17 cellular contexts compared by ENCODE assay signal in genomic region chr5:142984016-142984415, GRCh38.
A peak's percentile ranks its signal among the peaks of the same experiment; 100 is the strongest.
DNase-seq lines count a peak whose midpoint lies in the region; ATAC-seq and TF ChIP-seq lines count a peak whose summit lies in the region.
"Had no signal": no experiment of that assay in that cellular context is flagged by ENCODE, and none has a peak within 500 bp of the region (broad histone marks: within the 10 kb centered on the region; RNA-seq: fewer than 3 reads in every experiment).

No MANE protein-coding gene starts in this region.

- no peaks in the 10 kb centered on the region for H3K27me3 Mint-ChIP-seq in activated CD8-positive, alpha-beta T cell treated with anti-CD3 and anti-CD28 coated beads for 36 hours
- H3K27me3 Mint-ChIP-seq in naive thymus-derived CD4-positive, alpha-beta T cell = no peaks in the 10 kb centered on the region

- H3K27me3 ChIP-seq in IMR-90 (ENCODE audit: control insufficient read depth, insufficient read depth, low read length) = no peaks in the 10 kb centered on the region
- no peaks in the 10 kb centered on the region for H3K27me3 ChIP-seq in naive thymus-derived CD4-positive, alpha-beta T cell (ENCODE audit: control insufficient read depth in 2 of 2, insufficient read depth in 2 of 2, low read length in 2 of 2)
- no peaks in the 10 kb centered on the region for H3K27me3 ChIP-seq in ascending aorta

- no peak overlapping the region; the same call in 1 of the 2 replicates for H4K5ac ChIP-seq in IMR-90 (ENCODE audit: low read depth, low read length)

- TF ChIP-seq POLR2A in IMR-90 (IDR thresholded peaks at IDR 0.05; ENCODE audit: low read depth, low read length) = no peak

- peaks cover 45% of the 10 kb centered on the region for H3K4me1 Mint-ChIP-seq in activated CD8-positive, alpha-beta T cell treated with anti-CD3 and anti-CD28 coated beads for 36 hours (ENCODE audit: low read depth)
- H3K4me1 Mint-ChIP-seq in naive thymus-derived CD4-positive, alpha-beta T cell = peaks cover 14 to 65% (median 30%) of the 10 kb centered on the region in 7 donors

- H3K27ac ChIP-seq in IMR-90 (ENCODE audit: insufficient read depth, low read length) (no peak overlapping the region), ascending aorta (no peak overlapping the region)
- H3K27ac ChIP-seq in naive thymus-derived CD4-positive, alpha-beta T cell (ENCODE audit: low read depth, low read length) = no peak overlapping the region
- H3K27ac ChIP-seq: prostate gland had no signal

- H2BK120ac ChIP-seq in IMR-90 (ENCODE audit: low read depth, low read length) = peak overlapping the region; percentile 76; the same call in 1 of the 2 replicates

- no peak overlapping the region for H3K4me3 Mint-ChIP-seq in activated CD8-positive, alpha-beta T cell treated with anti-CD3 and anti-CD28 coated beads for 36 hours
- H3K4me3 Mint-ChIP-seq in naive thymus-derived CD4-positive, alpha-beta T cell = no peak overlapping the region

- peak overlapping the region in 1 of 2 experiments; percentile 47; a peak in 2 of 4 replicates for H4K8ac ChIP-seq in IMR-90 (ENCODE audit: low read depth in 2 of 2, low read length in 2 of 2)

- BruUV-seq in IMR-90 (replicated peaks; lab: Mats Ljungman, UMichigan) = no TSS peak

- no peaks in the 10 kb centered on the region for H3K9me3 ChIP-seq in IMR-90 (ENCODE audit: control insufficient read depth, insufficient read depth, low read length)
- H3K9me3 ChIP-seq in naive thymus-derived CD4-positive, alpha-beta T cell (ENCODE audit: control insufficient read depth in 2 of 3, low read length in 3 of 3) = no peaks in the 10 kb centered on the region
- no peaks in the 10 kb centered on the region for H3K9me3 ChIP-seq in ascending aorta
- H3K9me3 ChIP-seq: HAP-1, prostate gland had no signal

- no peak overlapping the region for H4K91ac ChIP-seq in IMR-90 (ENCODE audit: insufficient read depth, low read depth, low read length)

- peak overlapping the region; percentile 50; the same call in 1 of the 2 replicates for H2BK20ac ChIP-seq in IMR-90 (ENCODE audit: low read depth, low read length)

- peaks cover 16% of the 10 kb centered on the region for H3K4me1 ChIP-seq in IMR-90 (ENCODE audit: control insufficient read depth, insufficient read depth, low read length)
- peaks cover 0 to 43% of the 10 kb centered on the region in 2 donors for H3K4me1 ChIP-seq in naive thymus-derived CD4-positive, alpha-beta T cell (ENCODE audit: control insufficient read depth in 2 of 2, insufficient read depth in 2 of 2, low read length in 2 of 2)
- H3K4me1 ChIP-seq in ascending aorta = peaks cover 7 to 19% of the 10 kb centered on the region in 2 donors
- H3K4me1 ChIP-seq: HAP-1 had no signal

- in situ Hi-C loops in IMR-90 (cut with MboI; ENCODE audit: low sequenced_read_pairs) = no loop called here

- no peak overlapping the region for H3K4me2 ChIP-seq in IMR-90 (ENCODE audit: low read depth, low read length)
- H3K4me2 ChIP-seq: PC-9 had no signal

- ATAC-seq in IMR-90 (ENCODE audit: low read depth) (no peak), HG03108 (IDR thresholded peaks at IDR 0.05; ENCODE audit: unreplicated experiment) (no peak)
- ATAC-seq in activated CD8-positive, alpha-beta T cell treated with anti-CD3 and anti-CD28 coated beads for 36 hours = no peak
- ATAC-seq in naive thymus-derived CD4-positive, alpha-beta T cell = peak; percentile 42
- ATAC-seq: activated CD4-positive, CD25-positive, alpha-beta regulatory T cell treated with anti-CD3 and anti-CD28 coated beads, Interleukin-2, amount 50 U/mL, for 24 hours; K562 had no signal

- H2BK15ac ChIP-seq in IMR-90 (ENCODE audit: low read depth, low read length) = peak overlapping the region; percentile 38; the same call in 2 of the 3 replicates

- no peaks in the 10 kb centered on the region; a peak in 1 of 4 replicates for H3K79me1 ChIP-seq in IMR-90 (ENCODE audit: low read depth in 1 of 2, low read length in 2 of 2)

- no peak overlapping the region for H2AK9ac ChIP-seq in IMR-90 (replicated peaks; ENCODE audit: low read depth, low read length, poor library complexity)

- peaks cover 20% of the 10 kb centered on the region for H3K9me1 ChIP-seq in IMR-90 (ENCODE audit: insufficient read depth, low read length)

- H2AFZ ChIP-seq in IMR-90 (replicated peaks; ENCODE audit: low read length, poor library complexity) = peak overlapping the region; percentile 64
- H2AFZ ChIP-seq: PC-9 had no signal

- peak overlapping the region; percentile 11 for H3K27ac Mint-ChIP-seq in activated CD8-positive, alpha-beta T cell treated with anti-CD3 and anti-CD28 coated beads for 36 hours
- H3K27ac Mint-ChIP-seq in naive thymus-derived CD4-positive, alpha-beta T cell = peak overlapping the region in 2 of 9 donors; percentile 41 to 52

- H3K56ac ChIP-seq in IMR-90 (ENCODE audit: extremely low read depth, insufficient read depth, low read length) = no peak overlapping the region

- intact Hi-C loops in IMR-90 (cut with micrococcal nuclease) (no loop called here), ascending aorta (cut with DNase I) (no loop called here)
- intact Hi-C loops in activated CD8-positive, alpha-beta T cell treated with anti-CD3 and anti-CD28 coated beads for 36 hours (cut with micrococcal nuclease) = no loop called here
- intact Hi-C loops in naive thymus-derived CD4-positive, alpha-beta T cell (cut with micrococcal nuclease) = no loop called here

- H2BK5ac ChIP-seq in IMR-90 (ENCODE audit: low read depth, low read length, poor library complexity, severe bottlenecking) = peak overlapping the region; percentile 21

- H3K18ac ChIP-seq in IMR-90 (ENCODE audit: low read depth, low read length) = peak overlapping the region; percentile 50; the same call in 1 of the 2 replicates

- TF ChIP-seq RAD21 in IMR-90 (IDR thresholded peaks at IDR 0.05; ENCODE audit: low read length) = no peak

- CTCF ChIA-PET in IMR-90 (lab: Yijun Ruan, JAX) = no interaction called here
- CTCF ChIA-PET in activated CD8-positive, alpha-beta T cell treated with anti-CD3 and anti-CD28 coated beads for 36 hours (lab: Charles Lee) = interaction anchor here (1.7 kb wide), 1 partner anchor 8 kb away, joined by 5 read pairs; no protein-coding TSS in a partner anchor
- CTCF ChIA-PET in naive thymus-derived CD4-positive, alpha-beta T cell (lab: Charles Lee) = interaction anchor here (1.4 kb wide), 1 partner anchor 18 kb away, joined by 4 read pairs; no protein-coding TSS in a partner anchor

- H3K4ac ChIP-seq in IMR-90 (ENCODE audit: low read depth, low read length) = peak overlapping the region; percentile 77

- dilution Hi-C loops in IMR-90 (cut with HindIII; ENCODE audit: low sequenced_read_pairs, unreplicated experiment) = no loop called here

- no peak overlapping the region for H3K4me3 ChIP-seq in IMR-90 (ENCODE audit: insufficient read depth, low read depth, low read length)
- no peak overlapping the region for H3K4me3 ChIP-seq in naive thymus-derived CD4-positive, alpha-beta T cell (ENCODE audit: low read length)
- H3K4me3 ChIP-seq in ascending aorta = no peak overlapping the region
- H3K4me3 ChIP-seq: HAP-1, K562, PC-9, prostate gland had no signal

- peaks cover 12% of the 10 kb centered on the region for H3K36me3 Mint-ChIP-seq in activated CD8-positive, alpha-beta T cell treated with anti-CD3 and anti-CD28 coated beads for 36 hours (ENCODE audit: low read depth)
- H3K36me3 Mint-ChIP-seq in naive thymus-derived CD4-positive, alpha-beta T cell = peaks cover 5 to 36% (median 30%) of the 10 kb centered on the region in 5 donors

- peaks cover 9% of the 10 kb centered on the region for H3K9me3 Mint-ChIP-seq in activated CD8-positive, alpha-beta T cell treated with anti-CD3 and anti-CD28 coated beads for 36 hours
- H3K9me3 Mint-ChIP-seq in naive thymus-derived CD4-positive, alpha-beta T cell = peaks cover 0 to 22% (median 11%) of the 10 kb centered on the region in 11 donors

- no peaks in the 10 kb centered on the region for H4K20me1 ChIP-seq in IMR-90 (ENCODE audit: insufficient read depth, low read length)

- DNase-seq in DMS53 treated with DMSO at 0.1 percent for 48 hours (lab: John Stamatoyannopoulos, UW; ENCODE audit: unreplicated experiment) (peak; percentile 8), IMR-90 (peak; percentile 78), ascending aorta (ENCODE audit: low spot score in 2 of 2) (no peak), superior temporal gyrus (ENCODE audit: extremely low spot score) (no peak), activated gamma-delta T cell treated with Interleukin-2 at 50 U/mL for 16 hours (no peak)
- DNase-seq in activated CD8-positive, alpha-beta T cell treated with anti-CD3 and anti-CD28 coated beads for 36 hours = no peak
- DNase-seq in naive thymus-derived CD4-positive, alpha-beta T cell = no peak
- DNase-seq: C1 segment of cervical spinal cord, erythroblast, NCI-H1436, NCI-H526, PC-9 had no signal

- no peak overlapping the region for H3K9ac ChIP-seq in IMR-90 (ENCODE audit: low read depth, low read length)

- H3K14ac ChIP-seq in IMR-90 (replicated peaks; ENCODE audit: low read depth, low read length) = peak overlapping the region; percentile 38; the same call in 1 of the 2 replicates

- H3K36me3 ChIP-seq in IMR-90 (ENCODE audit: control insufficient read depth, insufficient read depth, low read length) (no peaks in the 10 kb centered on the region), ascending aorta (no peaks in the 10 kb centered on the region)
- H3K36me3 ChIP-seq in naive thymus-derived CD4-positive, alpha-beta T cell (ENCODE audit: control insufficient read depth in 2 of 3, insufficient read depth in 3 of 3, low read length in 3 of 3) = no peaks in the 10 kb centered on the region
- H3K36me3 ChIP-seq: HAP-1, prostate gland had no signal

- H2AK5ac ChIP-seq in IMR-90 (ENCODE audit: low read depth, low read length) = peak overlapping the region; percentile 22; the same call in 1 of the 2 replicates

- no CpG with 5 or more reads among the region's 1 CpG for WGBS in IMR-90 (ENCODE audit: extremely low coverage in 2 of 2, insufficient read length in 1 of 2), 2 experiments

- POLR2A ChIA-PET in IMR-90 (lab: Charles Lee; ENCODE audit: unreplicated experiment) = no interaction called here
- POLR2A ChIA-PET in activated CD8-positive, alpha-beta T cell treated with anti-CD3 and anti-CD28 coated beads for 36 hours (lab: Charles Lee) = no interaction called here
- POLR2A ChIA-PET in naive thymus-derived CD4-positive, alpha-beta T cell (lab: Charles Lee) = interaction anchor here (1.7 kb wide), 1 partner anchor 14 kb away, joined by 3 read pairs; no protein-coding TSS in a partner anchor

- no peak for TF ChIP-seq CTCF in IMR-90 (conservative IDR thresholded peaks at IDR 0.05; ENCODE audit: low read depth, low read length)
- TF ChIP-seq CTCF in activated CD8-positive, alpha-beta T cell treated with anti-CD3 and anti-CD28 coated beads for 36 hours (IDR thresholded peaks at IDR 0.05) = no peak
- no peak for TF ChIP-seq CTCF in ascending aorta (IDR thresholded peaks at IDR 0.05)

- H3K23ac ChIP-seq in IMR-90 (ENCODE audit: low read depth, low read length) = peak overlapping the region; percentile 11; the same call in 1 of the 2 replicates

TF ChIP-seq in IMR-90, 13 proteins besides CTCF, POLR2A, EP300 and RAD21:
- no peak for TF ChIP-seq RFX5 (IDR thresholded peaks at IDR 0.05; ENCODE audit: low read depth, low read length)
- TF ChIP-seq MAFK (IDR thresholded peaks at IDR 0.05; ENCODE audit: low read depth, low read length) = peak; percentile 63; the same call in 1 of the 2 replicates
TF ChIP-seq in IMR-90: peak in this region for 1.

Comparison
In these comparisons a context has a peak if more than half of its experiments do, and no peak if none do; other contexts are left out.
1. DNase-seq: peak in DMS53 treated with DMSO at 0.1 percent for 48 hours (single experiment) and IMR-90 (single experiment); none in activated CD8-positive, alpha-beta T cell treated with anti-CD3 and anti-CD28 coated beads for 36 hours (single experiment), naive thymus-derived CD4-positive, alpha-beta T cell (0 of 9), ascending aorta (0 of 2), superior temporal gyrus (single experiment) and activated gamma-delta T cell treated with Interleukin-2 at 50 U/mL for 16 hours (single experiment).